In genomic region chr22:21665047-21665851, GRCh38 we compare ENCODE assay signal across 8 cellular contexts. TPM values are rescaled to one million over a fixed set of nuclear protein-coding genes. Genes with fewer than 3 reads are reported as not detected.
A peak's percentile ranks its signal among the peaks of the same experiment; 100 is the strongest.
DNase-seq lines count a peak whose midpoint lies in the region; ATAC-seq and TF ChIP-seq lines count a peak whose summit lies in the region.

No MANE protein-coding gene starts in this region.

- H3K4me1 ChIP-seq in GM23338 (ENCODE audit: insufficient read depth) = no peaks in the 10 kb centered on the region
- H3K4me1 ChIP-seq in gastroesophageal sphincter = peaks cover 0 to 24% (median 0%) of the 10 kb centered on the region in 3 donors
- H3K4me1 ChIP-seq in skeletal muscle tissue (ENCODE audit: control insufficient read depth in 3 of 3, insufficient read depth in 3 of 3, low read length in 3 of 3) = peaks cover 6 to 9% (median 8%) of the 10 kb centered on the region in 3 donors

- H3K27me3 ChIP-seq in GM23338 (ENCODE audit: insufficient read depth) (no peaks in the 10 kb centered on the region), WERI-Rb-1 (ENCODE audit: insufficient read depth, low read depth, severe bottlenecking) (no peaks in the 10 kb centered on the region), gastroesophageal sphincter (peaks cover 10% of the 10 kb centered on the region), skeletal muscle tissue (ENCODE audit: control insufficient read depth in 3 of 3, insufficient read depth in 3 of 3, low read length in 3 of 3) (peaks cover 8 to 11% (median 10%) of the 10 kb centered on the region in 3 donors)

- TF ChIP-seq POLR2A in gastroesophageal sphincter (IDR thresholded peaks at IDR 0.05) = no peak

- peaks cover 14% of the 10 kb centered on the region for H3K79me2 ChIP-seq in GM23338 (replicated peaks; ENCODE audit: insufficient read depth)

- H3K36me3 Mint-ChIP-seq in GM23338 (ENCODE audit: low read depth) = no peaks in the 10 kb centered on the region

- TF ChIP-seq CTCF in GM23338 (conservative IDR thresholded peaks at IDR 0.05; ENCODE audit: low read depth in 2 of 2) (no peak), WERI-Rb-1 (IDR thresholded peaks at IDR 0.05; ENCODE audit: low read depth, low read length) (no peak), gastroesophageal sphincter (IDR thresholded peaks at IDR 0.05) (no peak)

- H3K27ac ChIP-seq in GM23338 (ENCODE audit: low read depth) (no peak overlapping the region), WERI-Rb-1 (peak overlapping the region; percentile 70), gastroesophageal sphincter (peak overlapping the region; percentile 62 to 96 (median 93)), skeletal muscle tissue (ENCODE audit: low read depth, low read length) (peak overlapping the region; percentile 86)

- peak overlapping the region; percentile 84 to 91 (median 85) for H3K9ac ChIP-seq in skeletal muscle tissue (ENCODE audit: low read depth in 1 of 3, low read length in 3 of 3)

- 89% methylated on average over 16 of the region's 26 CpGs; no CpG with 5 or more reads in 1 of the 2 donors for WGBS in gastroesophageal sphincter (ENCODE audit: low coverage in 1 of 2), 2 donors

- H3K9me2 ChIP-seq in GM23338 (ENCODE audit: insufficient read depth) = no peaks in the 10 kb centered on the region

- DNase-seq in GM23338 (ENCODE audit: low spot score) = no peak
- no peak for DNase-seq in WERI-Rb-1
- no peak for DNase-seq in NCI-H146 treated with DMSO at 0.1 percent for 48 hours (lab: John Stamatoyannopoulos, UW; ENCODE audit: unreplicated experiment)

- no peak for TF ChIP-seq EP300 in gastroesophageal sphincter (IDR thresholded peaks at IDR 0.05)

- 0 out of 2 replicates have a peak overlapping the region, but pooled peaks have one; percentile 94 for H3K27ac Mint-ChIP-seq in GM23338

- peaks cover 10% of the 10 kb centered on the region for H3K4me1 Mint-ChIP-seq in GM23338

- peak overlapping the region; percentile 99 for H3K4me3 ChIP-seq in GM23338
- peak overlapping the region; percentile 96 for H3K4me3 ChIP-seq in WERI-Rb-1 (ENCODE audit: low read depth, low read length)
- peak overlapping the region; percentile 52 to 78 for H3K4me3 ChIP-seq in gastroesophageal sphincter
- H3K4me3 ChIP-seq in skeletal muscle tissue (ENCODE audit: low read length in 3 of 3) = peak overlapping the region; percentile 91 to 98 (median 98)

- H2AFZ ChIP-seq in GM23338 = peak overlapping the region; percentile 98

- peak overlapping the region; percentile 98 for H3K4me3 Mint-ChIP-seq in GM23338

- no peaks in the 10 kb centered on the region; the same call in 1 of the 3 replicates for H3K9me3 Mint-ChIP-seq in GM23338

- H4K20me1 ChIP-seq in GM23338 (replicated peaks; ENCODE audit: insufficient read depth) = no peaks in the 10 kb centered on the region; the same call in 1 of the 2 replicates

- peak overlapping the region; percentile 82 for H3K4me2 ChIP-seq in GM23338

- H3F3A ChIP-seq in GM23338 (replicated peaks; ENCODE audit: low read depth) = 0 out of 2 replicates have a peak, but pooled peaks cover 9% of the 10 kb centered on the region

- peaks cover 13% of the 10 kb centered on the region for H3K27me3 Mint-ChIP-seq in GM23338 (ENCODE audit: insufficient read depth, low read depth, poor library complexity)

- H3K36me3 ChIP-seq in GM23338 (ENCODE audit: insufficient read depth) (no peaks in the 10 kb centered on the region), WERI-Rb-1 (peaks cover 6% of the 10 kb centered on the region; the same call in 1 of the 2 replicates), gastroesophageal sphincter (peaks cover 0 to 10% of the 10 kb centered on the region in 2 donors), skeletal muscle tissue (ENCODE audit: control insufficient read depth in 3 of 3, insufficient read depth in 3 of 3, low read length in 3 of 3) (peaks cover 2 to 7% (median 3%) of the 10 kb centered on the region in 3 donors)

- ATAC-seq in GM23338 (no peak), gastroesophageal sphincter (no peak), GM18868 (IDR thresholded peaks at IDR 0.05; ENCODE audit: unreplicated experiment) (no peak), HG02840 (IDR thresholded peaks at IDR 0.05; ENCODE audit: low FRiP score, unreplicated experiment) (no peak), GM21526 (IDR thresholded peaks at IDR 0.05; ENCODE audit: low FRiP score, unreplicated experiment) (no peak)

- H3K9me3 ChIP-seq in WERI-Rb-1 (ENCODE audit: severe bottlenecking) (no peaks in the 10 kb centered on the region), gastroesophageal sphincter (no peaks in the 10 kb centered on the region), skeletal muscle tissue (ENCODE audit: control insufficient read depth in 3 of 3, low read length in 3 of 3) (no peaks in the 10 kb centered on the region)

TF ChIP-seq in GM23338, 12 proteins besides CTCF, POLR2A, EP300 and RAD21 (continues in another document):
- TF ChIP-seq EZH2 (IDR thresholded peaks at IDR 0.05; ENCODE audit: low read depth, unreplicated experiment) (no peak), JUNB (IDR thresholded peaks at IDR 0.05; ENCODE audit: unreplicated experiment) (no peak), EZH2phosphoT487 (IDR thresholded peaks at IDR 0.05; ENCODE audit: unreplicated experiment) (no peak), ZNF462 (CRISPR knock-in tag; IDR thresholded peaks at IDR 0.05) (no peak)

RNA-seq across cellular contexts. Expression of gene PPIL2, which starts 0.6 kb away (rescaled TPM):
- 30.7 and 34.1 TPM in 2 replicates for total RNA-seq in GM23338 (2014; rRNA removed; shearing (Covaris generic))
- 21.6 and 23.0 TPM in 2 replicates for polyA plus RNA-seq in GM23338 (2016; fragmentation: Nextera tagmentation; extraction: Ambion mirVana)
- total RNA-seq in gastroesophageal sphincter = 10 to 100 TPM; 18.6 to 38.0 (median 22.4) TPM
- 17.7 TPM for total RNA-seq in skeletal muscle tissue

RNA-seq across cellular contexts. Expression of gene SDF2L1, which starts 23.1 kb away (rescaled TPM):
- total RNA-seq in GM23338 (2014; rRNA removed; shearing (Covaris generic)) = 60.3 and 62.3 TPM in 2 replicates
- polyA plus RNA-seq in GM23338 (2016; fragmentation: Nextera tagmentation; extraction: Ambion mirVana) = 72.7 and 74.8 TPM in 2 replicates
- total RNA-seq in gastroesophageal sphincter (10 to 100 TPM; 20.7 to 44.1 (median 30.5) TPM), skeletal muscle tissue (4.2 TPM)

RNA-seq across cellular contexts. Expression of gene CCDC116, which starts 32.7 kb away (rescaled TPM):
- 0.14 TPM in 1 of 2 replicates, not detected in the other for total RNA-seq in GM23338 (2014; rRNA removed; shearing (Covaris generic))
- 0.35 TPM in 1 of 2 replicates, not detected in the other for polyA plus RNA-seq in GM23338 (2016; fragmentation: Nextera tagmentation; extraction: Ambion mirVana)
- 1 to 10 TPM in 1 of 4 donors, under 1 TPM in 3; 0.16 to 1.3 (median 0.20) TPM for total RNA-seq in gastroesophageal sphincter
- not detected for total RNA-seq in skeletal muscle tissue

RNA-seq across cellular contexts. Expression of gene YDJC, which starts 35.4 kb away (rescaled TPM):
- total RNA-seq in GM23338 (2014; rRNA removed; shearing (Covaris generic)) = 58.8 and 83.7 TPM in 2 replicates
- polyA plus RNA-seq in GM23338 (2016; fragmentation: Nextera tagmentation; extraction: Ambion mirVana) = 53.3 and 58.4 TPM in 2 replicates
- total RNA-seq in gastroesophageal sphincter = 10 to 100 TPM; 13.1 to 23.6 (median 22.1) TPM
- total RNA-seq in skeletal muscle tissue = 1.0 TPM
